In genomic region chr9:25557645-25558300, GRCh38 we compare ENCODE assay signal across 21 cellular contexts.
"Had no signal": no experiment of that assay in that cellular context is flagged by ENCODE, and none has a peak within 500 bp of the region (broad histone marks: within the 10 kb centered on the region; RNA-seq: fewer than 3 reads in every experiment).

No MANE protein-coding gene starts in this region.

- H2AFZ ChIP-seq: neural progenitor cell had no signal

- H3K4me3 ChIP-seq: adrenal gland, ascending aorta, left lung, lung, neural progenitor cell had no signal

- H3K4me2 ChIP-seq: neural progenitor cell had no signal

- H3K27ac ChIP-seq: adrenal gland, left lung, neural progenitor cell, WERI-Rb-1 had no signal

- DNase-seq: activated CD4-positive, alpha-beta T cell treated with anti-CD3 and anti-CD28 coated beads for 48 hours; activated CD4-positive, alpha-beta T cell treated with anti-CD3 and anti-CD28 coated beads, Interleukin-2, amount 50 U/mL, for 48 hours; activated CD8-positive, alpha-beta memory T cell treated with anti-CD3 and anti-CD28 coated beads for 24 hours; activated effector memory CD4-positive, alpha-beta T cell treated with Interleukin-2 at 50 U/mL for 16 hours; activated naive CD4-positive, alpha-beta T cell treated with Interleukin-2 at 50 U/mL for 16 hours; adrenal gland; cortex of kidney; left lung; mesendoderm; natural killer cell; occipital lobe; right cardiac atrium; stimulated activated CD4-positive, alpha-beta T cell treated with anti-CD3 and anti-CD28 coated beads, Interleukin-2, amount 100 ng/mL, for 48 hours; stimulated activated naive CD8-positive, alpha-beta T cell treated with anti-CD3 and anti-CD28 coated beads, Interleukin-15, Interleukin-2, amounts not matched to agents 100 U/mL and 50 U/mL, for 24 hours; T-helper 17 cell; T1000; WERI-Rb-1 had no signal

- H3K9ac ChIP-seq: neural progenitor cell had no signal

- H3K27me3 ChIP-seq: adrenal gland, ascending aorta, left lung, neural progenitor cell had no signal

- H3K9me3 ChIP-seq: adrenal gland, ascending aorta, left lung had no signal

- ATAC-seq: activated CD4-positive, CD25-positive, alpha-beta regulatory T cell treated with anti-CD3 and anti-CD28 coated beads, Interleukin-2, amount 50 U/mL, for 24 hours; left lung; natural killer cell; right cardiac atrium; stimulated activated naive CD8-positive, alpha-beta T cell treated with anti-CD3 and anti-CD28 coated beads, Interleukin-15, Interleukin-2, amounts not matched to agents 100 U/mL and 50 U/mL, for 24 hours; T-helper 17 cell had no signal

- H3K4me1 ChIP-seq: adrenal gland, ascending aorta, left lung, neural progenitor cell had no signal

- H3K36me3 ChIP-seq: adrenal gland, ascending aorta, left lung, neural progenitor cell, WERI-Rb-1 had no signal
